8 cellular contexts compared by ENCODE assay signal in genomic region chr3:196287405-196288140, GRCh38. TPM values are rescaled to one million over a fixed set of nuclear protein-coding genes. Genes with fewer than 3 reads are reported as not detected.
DNase-seq lines count a peak whose midpoint lies in the region; ATAC-seq and TF ChIP-seq lines count a peak whose summit lies in the region.

Gene PCYT1A, minus strand, starts transcription at chr3:196287726. Its CDS starts 17,195 bp downstream, at chr3:196270531.

- H3K4me1 Mint-ChIP-seq in CD4-positive, alpha-beta T cell (ENCODE audit: low read depth), result peaks cover 48% of the 10 kb centered on the region

- DNase-seq in CD4-positive, alpha-beta T cell, result peak; percentile 44 to 67 (median 62)
- DNase-seq in HS-5 (ENCODE audit: low read depth), result peak; percentile 82
- DNase-seq in NOMO-1 (lab: John Stamatoyannopoulos, UW; ENCODE audit: unreplicated experiment in 2 of 2), result peak; percentile 90 to 99
- peak; percentile 57 to 68 (median 62) for DNase-seq in effector memory CD4-positive, alpha-beta T cell
- DNase-seq in lung microvascular endothelial cell (ENCODE audit: low read depth in 2 of 2), result peak; percentile 80 to 97
- DNase-seq in stimulated activated CD4-positive, alpha-beta T cell treated with anti-CD3 and anti-CD28 coated beads, TNF-alpha, amount 100 ng/mL, for 4 hours (ENCODE audit: low read depth in 3 of 3), result peak; percentile 41 to 48 (median 48)

- H3K27ac ChIP-seq in CD4-positive, alpha-beta T cell (ENCODE audit: low read depth, low read length), result peak within 1 kb of the TSS; percentile 80
- peak within 1 kb of the TSS; percentile 78 for H3K27ac ChIP-seq in effector memory CD4-positive, alpha-beta T cell (ENCODE audit: insufficient read depth, low read length, poor library complexity, severe bottlenecking)

- H3K27me3 Mint-ChIP-seq in CD4-positive, alpha-beta T cell, result no peaks in the 10 kb centered on the region

- peak within 1 kb of the TSS; percentile 99 for H3K27ac Mint-ChIP-seq in CD4-positive, alpha-beta T cell

- intact Hi-C loops in CD4-positive, alpha-beta T cell (cut with DNase I, micrococcal nuclease), result no loop called here

- H3K9me3 Mint-ChIP-seq in CD4-positive, alpha-beta T cell, result no peaks in the 10 kb centered on the region

- peak within 1 kb of the TSS; percentile 100 for H3K4me3 Mint-ChIP-seq in CD4-positive, alpha-beta T cell

- POLR2A ChIA-PET in CD4-positive, alpha-beta T cell (lab: Charles Lee), result interaction anchor here (1.1 kb wide), 1 partner anchor 13 kb away, joined by 8 read pairs; no protein-coding TSS in a partner anchor
- POLR2A ChIA-PET in activated CD8-positive, alpha-beta memory T cell treated with anti-CD3 and anti-CD28 coated beads for 36 hours (lab: Charles Lee), result interaction anchor here (0.6 to 1.1 kb wide), 4 partner anchors 29 to 231 kb away, joined by 3 to 4 read pairs (median 3); no protein-coding TSS in a partner anchor

- peak within 1 kb of the TSS; percentile 83 for H3K4me3 ChIP-seq in effector memory CD4-positive, alpha-beta T cell (ENCODE audit: insufficient read depth, low read depth, low read length, poor library complexity, severe bottlenecking)

- H3K36me3 Mint-ChIP-seq in CD4-positive, alpha-beta T cell (ENCODE audit: low read depth), result peaks cover 10% of the 10 kb centered on the region

- no peaks in the 10 kb centered on the region for H3K27me3 ChIP-seq in CD4-positive, alpha-beta T cell (ENCODE audit: control insufficient read depth, insufficient read depth, low read length)
- no peaks in the 10 kb centered on the region for H3K27me3 ChIP-seq in effector memory CD4-positive, alpha-beta T cell (replicated peaks; ENCODE audit: control insufficient read depth, insufficient read depth, low read length, poor library complexity, severe bottlenecking)

- no peaks in the 10 kb centered on the region for H3K36me3 ChIP-seq in effector memory CD4-positive, alpha-beta T cell (ENCODE audit: control insufficient read depth, insufficient read depth, low read length)

- TF ChIP-seq CTCF in CD4-positive, alpha-beta T cell (IDR thresholded peaks at IDR 0.05), result no peak

- peaks cover 15% of the 10 kb centered on the region for H3K4me1 ChIP-seq in effector memory CD4-positive, alpha-beta T cell (ENCODE audit: control insufficient read depth, insufficient read depth, low read length, poor library complexity, severe bottlenecking)

- peak; percentile 88 for ATAC-seq in CD4-positive, alpha-beta T cell (ENCODE audit: poor library complexity)
- ATAC-seq in GM19467 (IDR thresholded peaks at IDR 0.05; ENCODE audit: unreplicated experiment), result peak; percentile 75

- H3K9me3 ChIP-seq in CD4-positive, alpha-beta T cell (ENCODE audit: control insufficient read depth, low read length), result no peaks in the 10 kb centered on the region
- H3K9me3 ChIP-seq in effector memory CD4-positive, alpha-beta T cell (ENCODE audit: control insufficient read depth, low read length), result no peaks in the 10 kb centered on the region

- CTCF ChIA-PET in CD4-positive, alpha-beta T cell (lab: Charles Lee), result interaction anchor here (0.6 to 1.6 kb wide), 4 partner anchors 22 to 241 kb away, joined by 3 to 6 read pairs (median 4); no protein-coding TSS in a partner anchor
- CTCF ChIA-PET in activated CD8-positive, alpha-beta memory T cell treated with anti-CD3 and anti-CD28 coated beads for 36 hours (lab: Charles Lee), result no interaction called here

RNA-seq across cellular contexts. Expression of gene PCYT1A, which starts in this region (rescaled TPM):
- total RNA-seq in CD4-positive, alpha-beta T cell, result 10 to 100 TPM; 49.8 to 54.7 TPM
- 10 to 100 TPM; 52.9 to 53.8 TPM for total RNA-seq in activated CD8-positive, alpha-beta memory T cell treated with anti-CD3 and anti-CD28 coated beads for 36 hours
- 39.7 and 43.8 TPM in 2 replicates for total RNA-seq in lung microvascular endothelial cell

Comparison
In these comparisons a context has a peak if more than half of its experiments do, and no peak if none do; other contexts are left out.
1. Peak in every context shown above with its lines: DNase-seq, ATAC-seq, H3K4me3 ChIP-seq and H3K27ac ChIP-seq.